In genomic region chr7:21939136-21939857, GRCh38 we compare ENCODE assay signal across 8 cellular contexts. TPM values are rescaled to one million over a fixed set of nuclear protein-coding genes. Genes with fewer than 3 reads are reported as not detected.
DNase-seq lines count a peak whose midpoint lies in the region; ATAC-seq and TF ChIP-seq lines count a peak whose summit lies in the region.

No MANE protein-coding gene starts in this region.

- no peaks in the 10 kb centered on the region for H3K27me3 Mint-ChIP-seq in natural killer cell treated with Interleukin-12 subunit alpha and Interleukin-12 subunit beta and Interleukin-15 and Interleukin-18, amount 100 ng/mL, for 72 hours
- H3K27me3 Mint-ChIP-seq in natural killer cell (ENCODE audit: low read depth in 2 of 2): no peaks in the 10 kb centered on the region

- no peaks in the 10 kb centered on the region for H3K27me3 ChIP-seq in RWPE2 (ENCODE audit: insufficient read depth, poor library complexity, severe bottlenecking)
- H3K27me3 ChIP-seq in left ventricle myocardium inferior (ENCODE audit: low read depth): no peaks in the 10 kb centered on the region
- no peaks in the 10 kb centered on the region for H3K27me3 ChIP-seq in SJCRH30

- peak; percentile 63 for DNase-seq in natural killer cell treated with Interleukin-12 subunit alpha and Interleukin-12 subunit beta and Interleukin-15 and Interleukin-18, amount 100 ng/mL, for 72 hours (ENCODE audit: low spot score)
- DNase-seq in natural killer cell (no peak), RWPE2 (ENCODE audit: low spot score) (no peak), left ventricle myocardium inferior (no peak), SJCRH30 (no peak)
- no peak for DNase-seq in effector CD4-positive, alpha-beta T cell

- H3K36me3 ChIP-seq in RWPE2 (ENCODE audit: low read depth) (peaks cover 50% of the 10 kb centered on the region), left ventricle myocardium inferior (no peaks in the 10 kb centered on the region), SJCRH30 (peaks cover 11% of the 10 kb centered on the region)

- no peak for TF ChIP-seq CTCF in natural killer cell (IDR thresholded peaks at IDR 0.05)
- no peak for TF ChIP-seq CTCF in RWPE2 (IDR thresholded peaks at IDR 0.05; ENCODE audit: poor library complexity, severe bottlenecking)
- TF ChIP-seq CTCF in left ventricle myocardium inferior (IDR thresholded peaks at IDR 0.05; ENCODE audit: borderline replicate concordance): no peak

- H3K4me1 Mint-ChIP-seq in natural killer cell treated with Interleukin-12 subunit alpha and Interleukin-12 subunit beta and Interleukin-15 and Interleukin-18, amount 100 ng/mL, for 72 hours (ENCODE audit: low read depth in 2 of 2): peaks cover 22 to 40% of the 10 kb centered on the region in 2 donors
- no peaks in the 10 kb centered on the region for H3K4me1 Mint-ChIP-seq in natural killer cell

- peak; percentile 93 for ATAC-seq in natural killer cell treated with Interleukin-12 subunit alpha and Interleukin-12 subunit beta and Interleukin-15 and Interleukin-18, amount 100 ng/mL, for 72 hours
- ATAC-seq in natural killer cell: no peak
- peak; percentile 86 for ATAC-seq in HG03045 (IDR thresholded peaks at IDR 0.05; ENCODE audit: unreplicated experiment)
- ATAC-seq in RWPE2 (ENCODE audit: low read depth): peak; percentile 50
- ATAC-seq in SK-N-SH treated with all-trans-retinoic acid at 6 μM for 48 hours: no peak

- H3K9me3 ChIP-seq in RWPE2 (ENCODE audit: severe bottlenecking) (peaks cover 2% of the 10 kb centered on the region), left ventricle myocardium inferior (replicated peaks) (peaks cover 6% of the 10 kb centered on the region), SJCRH30 (replicated peaks) (no peaks in the 10 kb centered on the region)

- H3K27ac Mint-ChIP-seq in natural killer cell treated with Interleukin-12 subunit alpha and Interleukin-12 subunit beta and Interleukin-15 and Interleukin-18, amount 100 ng/mL, for 72 hours: peak overlapping the region; percentile 63 to 75
- H3K27ac Mint-ChIP-seq in natural killer cell: no peak overlapping the region

- peaks cover 15% of the 10 kb centered on the region for H3K36me3 Mint-ChIP-seq in natural killer cell treated with Interleukin-12 subunit alpha and Interleukin-12 subunit beta and Interleukin-15 and Interleukin-18, amount 100 ng/mL, for 72 hours
- no peaks in the 10 kb centered on the region for H3K36me3 Mint-ChIP-seq in natural killer cell

- intact Hi-C loops in natural killer cell (cut with micrococcal nuclease): no loop called here
- intact Hi-C loops in left ventricle myocardium inferior (cut with micrococcal nuclease): no loop called here

- no peak overlapping the region for H3K4me3 ChIP-seq in RWPE2 (ENCODE audit: severe bottlenecking)
- no peak overlapping the region for H3K4me3 ChIP-seq in left ventricle myocardium inferior
- no peak overlapping the region for H3K4me3 ChIP-seq in SJCRH30

- peak overlapping the region; percentile 58 for H3K4me3 Mint-ChIP-seq in natural killer cell treated with Interleukin-12 subunit alpha and Interleukin-12 subunit beta and Interleukin-15 and Interleukin-18, amount 100 ng/mL, for 72 hours
- no peak overlapping the region for H3K4me3 Mint-ChIP-seq in natural killer cell

- H3K9me3 Mint-ChIP-seq in natural killer cell treated with Interleukin-12 subunit alpha and Interleukin-12 subunit beta and Interleukin-15 and Interleukin-18, amount 100 ng/mL, for 72 hours: no peaks in the 10 kb centered on the region
- H3K9me3 Mint-ChIP-seq in natural killer cell: no peaks in the 10 kb centered on the region

- H3K27ac ChIP-seq in RWPE2 (ENCODE audit: poor library complexity, severe bottlenecking): no peak overlapping the region
- H3K27ac ChIP-seq in left ventricle myocardium inferior (replicated peaks): peak overlapping the region; percentile 88
- H3K27ac ChIP-seq in SJCRH30: no peak overlapping the region

- H3K4me1 ChIP-seq in RWPE2 (ENCODE audit: insufficient read depth, poor library complexity, severe bottlenecking): peaks cover 27% of the 10 kb centered on the region
- peaks cover 64% of the 10 kb centered on the region for H3K4me1 ChIP-seq in left ventricle myocardium inferior
- no peaks in the 10 kb centered on the region for H3K4me1 ChIP-seq in SJCRH30

TF ChIP-seq in SK-N-SH treated with all-trans-retinoic acid at 6 μM for 48 hours, 23 proteins besides CTCF, POLR2A, EP300 and RAD21:
- TF ChIP-seq ARNTL (CRISPR knock-in tag; IDR thresholded peaks at IDR 0.05; ENCODE audit: borderline replicate concordance, low read depth): no peak
- no peak for TF ChIP-seq RARB (CRISPR knock-in tag; IDR thresholded peaks at IDR 0.05)
- TF ChIP-seq POU6F1 (CRISPR knock-in tag; IDR thresholded peaks at IDR 0.05; ENCODE audit: borderline replicate concordance, low read depth): no peak
- no peak for TF ChIP-seq ZNF8 (CRISPR knock-in tag; IDR thresholded peaks at IDR 0.05)
- TF ChIP-seq GLIS3 (CRISPR knock-in tag; IDR thresholded peaks at IDR 0.05): no peak
- TF ChIP-seq BACH2 (CRISPR knock-in tag; IDR thresholded peaks at IDR 0.05; ENCODE audit: borderline replicate concordance): no peak
- no peak for TF ChIP-seq ZFP3 (CRISPR knock-in tag; IDR thresholded peaks at IDR 0.05)
- TF ChIP-seq PATZ1 (CRISPR knock-in tag; IDR thresholded peaks at IDR 0.05; ENCODE audit: borderline replicate concordance): no peak
- TF ChIP-seq ZNF565 (CRISPR knock-in tag; conservative IDR thresholded peaks at IDR 0.05; ENCODE audit: low read depth): no peak
- no peak for TF ChIP-seq SNAI2 (CRISPR knock-in tag; IDR thresholded peaks at IDR 0.05)
- no peak for TF ChIP-seq CREB5 (CRISPR knock-in tag; IDR thresholded peaks at IDR 0.05; ENCODE audit: low read depth)
- TF ChIP-seq TCF4 (CRISPR knock-in tag; IDR thresholded peaks at IDR 0.05; ENCODE audit: borderline replicate concordance): no peak

RNA-seq across cellular contexts. Expression of gene CDCA7L, which starts 6.4 kb away (rescaled TPM):
- total RNA-seq in natural killer cell treated with Interleukin-12 subunit alpha and Interleukin-12 subunit beta and Interleukin-15 and Interleukin-18, amount 100 ng/mL, for 72 hours: 10 to 100 TPM; 14.4 to 65.6 TPM
- 1 to 10 TPM; 3.1 to 5.0 (median 4.5) TPM for total RNA-seq in natural killer cell
- 41.0 TPM for total RNA-seq in left ventricle myocardium inferior
- 107 and 114 TPM in 2 replicates for total RNA-seq in SJCRH30 (2014; rRNA removed; shearing (Covaris generic))

Comparison
In these comparisons a context has a peak if more than half of its experiments do, and no peak if none do; other contexts are left out.
1. ATAC-seq: peak in natural killer cell treated with Interleukin-12 subunit alpha and Interleukin-12 subunit beta and Interleukin-15 and Interleukin-18, amount 100 ng/mL, for 72 hours (2 of 2), HG03045 (single experiment) and RWPE2 (single experiment); none in natural killer cell (0 of 3) and SK-N-SH treated with all-trans-retinoic acid at 6 μM for 48 hours (single experiment).
2. H3K27ac Mint-ChIP-seq: peak in natural killer cell treated with Interleukin-12 subunit alpha and Interleukin-12 subunit beta and Interleukin-15 and Interleukin-18, amount 100 ng/mL, for 72 hours (2 of 2); none in natural killer cell (0 of 2).